8 cellular contexts compared by ENCODE assay signal in genomic region chr3:50274371-50275104, GRCh38. TPM values are rescaled to one million over a fixed set of nuclear protein-coding genes. Genes with fewer than 3 reads are reported as not detected.
DNase-seq lines count a peak whose midpoint lies in the region; ATAC-seq, FAIRE-seq and TF ChIP-seq lines count a peak whose summit lies in the region.

No MANE protein-coding gene starts in this region.

- H3K27ac Mint-ChIP-seq in WTC11 = peak overlapping the region; percentile 42; the same call in 1 of the 2 replicates

- no peaks in the 10 kb centered on the region for H3K36me3 Mint-ChIP-seq in WTC11

- peak; percentile 19 for DNase-seq in GF-D8 (lab: John Stamatoyannopoulos, UW)
- peak; percentile 42 for DNase-seq in MV-4-11 (lab: John Stamatoyannopoulos, UW)
- peak; percentile 88 for DNase-seq in WTC11 (ENCODE audit: low spot score)
- peak; percentile 51 for DNase-seq in bronchial epithelial cell (ENCODE audit: low read depth)
- DNase-seq in left kidney (ENCODE audit: low read depth, low spot score) = peak; percentile 62
- DNase-seq in stimulated activated CD8-positive, alpha-beta memory T cell treated with anti-CD3 and anti-CD28 coated beads, Interleukin-15, amount 100 ng/mL, for 24 hours (ENCODE audit: low read depth) = peak; percentile 47

- CTCF ChIA-PET in WTC11 (lab: Charles Lee) = interaction anchor here (0.6 to 12.5 kb wide), 25 partner anchors 10 to 317 kb away, joined by 3 to 145 read pairs (median 7); partner anchors contain the start of genes GNAI2, GNAT1, HYAL1 and HYAL2

- no peaks in the 10 kb centered on the region for H3K27me3 ChIP-seq in bronchial epithelial cell (ENCODE audit: control insufficient read depth, insufficient read depth, low read length)

- peak; percentile 36 for FAIRE-seq in bronchial epithelial cell (lab: Jason Lieb, UNC)

- H3K4me1 Mint-ChIP-seq in WTC11 = peaks cover 27% of the 10 kb centered on the region

- POLR2A ChIA-PET in WTC11 (lab: Charles Lee) = interaction anchor here (0.8 to 1.3 kb wide), 4 partner anchors 18 to 58 kb away, joined by 3 read pairs; partner anchors contain the start of genes IFRD2 and TUSC2

- ATAC-seq in WTC11 = peak; percentile 43
- no peak for ATAC-seq in GM21737 (IDR thresholded peaks at IDR 0.05; ENCODE audit: unreplicated experiment)
- no peak for ATAC-seq in HG03025 (IDR thresholded peaks at IDR 0.05; ENCODE audit: low FRiP score, unreplicated experiment)

- peak overlapping the region; percentile 80 for H3K4me3 Mint-ChIP-seq in WTC11

- no peak overlapping the region for H3K4me3 ChIP-seq in bronchial epithelial cell (ENCODE audit: low read depth, low read length)

- no peaks in the 10 kb centered on the region for H3K36me3 ChIP-seq in bronchial epithelial cell (ENCODE audit: control insufficient read depth, insufficient read depth, low read length)

- H3K9me3 Mint-ChIP-seq in WTC11 = no peaks in the 10 kb centered on the region

- TF ChIP-seq CTCF in WTC11 (IDR thresholded peaks at IDR 0.05) = peak; percentile 72
- peak; percentile 82 for TF ChIP-seq CTCF in bronchial epithelial cell (IDR thresholded peaks at IDR 0.05; ENCODE audit: insufficient read depth, low read length, severe bottlenecking)

- peaks cover 64% of the 10 kb centered on the region for H3K27me3 Mint-ChIP-seq in WTC11 (ENCODE audit: low read depth)

TF ChIP-seq in WTC11, 78 proteins besides CTCF, POLR2A, EP300 and RAD21 (continues in another document):
- TF ChIP-seq MYBL2 (CRISPR knock-in tag; IDR thresholded peaks at IDR 0.05) (no peak), RELA (CRISPR knock-in tag; IDR thresholded peaks at IDR 0.05; ENCODE audit: borderline replicate concordance) (no peak), NFE2L1 (CRISPR knock-in tag; IDR thresholded peaks at IDR 0.05) (no peak), JUN (CRISPR knock-in tag; IDR thresholded peaks at IDR 0.05) (no peak), USF1 (CRISPR knock-in tag; IDR thresholded peaks at IDR 0.05) (no peak), ZBTB21 (CRISPR knock-in tag; IDR thresholded peaks at IDR 0.05; ENCODE audit: borderline replicate concordance) (no peak), ERG (CRISPR knock-in tag; IDR thresholded peaks at IDR 0.05) (no peak), AFF4 (CRISPR knock-in tag; IDR thresholded peaks at IDR 0.05; ENCODE audit: borderline replicate concordance) (no peak), SMAD3 (CRISPR knock-in tag; IDR thresholded peaks at IDR 0.05; ENCODE audit: borderline replicate concordance) (no peak)
- TF ChIP-seq, protein P1, sequence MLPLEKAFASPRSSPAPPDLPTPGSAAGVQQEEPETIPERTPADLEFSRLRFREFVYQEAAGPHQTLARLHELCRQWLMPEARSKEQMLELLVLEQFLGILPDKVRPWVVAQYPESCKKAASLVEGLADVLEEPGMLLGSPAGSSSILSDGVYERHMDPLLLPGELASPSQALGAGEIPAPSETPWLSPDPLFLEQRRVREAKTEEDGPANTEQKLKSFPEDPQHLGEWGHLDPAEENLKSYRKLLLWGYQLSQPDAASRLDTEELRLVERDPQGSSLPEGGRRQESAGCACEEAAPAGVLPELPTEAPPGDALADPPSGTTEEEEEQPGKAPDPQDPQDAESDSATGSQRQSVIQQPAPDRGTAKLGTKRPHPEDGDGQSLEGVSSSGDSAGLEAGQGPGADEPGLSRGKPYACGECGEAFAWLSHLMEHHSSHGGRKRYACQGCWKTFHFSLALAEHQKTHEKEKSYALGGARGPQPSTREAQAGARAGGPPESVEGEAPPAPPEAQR (CRISPR knock-in tag; IDR thresholded peaks at IDR 0.05) = no peak
- TF ChIP-seq, protein P2, sequence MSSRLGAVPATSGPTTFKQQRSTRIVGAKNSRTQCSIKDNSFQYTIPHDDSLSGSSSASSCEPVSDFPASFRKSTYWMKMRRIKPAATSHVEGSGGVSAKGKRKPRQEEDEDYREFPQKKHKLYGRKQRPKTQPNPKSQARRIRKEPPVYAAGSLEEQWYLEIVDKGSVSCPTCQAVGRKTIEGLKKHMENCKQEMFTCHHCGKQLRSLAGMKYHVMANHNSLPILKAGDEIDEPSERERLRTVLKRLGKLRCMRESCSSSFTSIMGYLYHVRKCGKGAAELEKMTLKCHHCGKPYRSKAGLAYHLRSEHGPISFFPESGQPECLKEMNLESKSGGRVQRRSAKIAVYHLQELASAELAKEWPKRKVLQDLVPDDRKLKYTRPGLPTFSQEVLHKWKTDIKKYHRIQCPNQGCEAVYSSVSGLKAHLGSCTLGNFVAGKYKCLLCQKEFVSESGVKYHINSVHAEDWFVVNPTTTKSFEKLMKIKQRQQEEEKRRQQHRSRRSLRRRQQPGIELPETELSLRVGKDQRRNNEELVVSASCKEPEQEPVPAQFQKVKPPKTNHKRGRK (CRISPR knock-in tag; IDR thresholded peaks at IDR 0.05; ENCODE audit: borderline replicate concordance) = no peak

RNA-seq across cellular contexts. Expression of gene LSMEM2, which starts 4.3 kb away (rescaled TPM):
- total RNA-seq in WTC11 (2021) (0.41 to 0.60 TPM (median 0.57 TPM) in 3 replicates), bronchial epithelial cell (under 0.01 TPM in 1 of 2 replicates, not detected in the other)

RNA-seq across cellular contexts. Expression of gene SEMA3B, which starts 5.6 kb away (rescaled TPM):
- total RNA-seq in WTC11 (2021) (7.3 to 9.0 TPM (median 8.7 TPM) in 3 replicates), bronchial epithelial cell (2.3 and 7.1 TPM in 2 replicates)

RNA-seq across cellular contexts. Expression of gene IFRD2, which starts 17.7 kb away (rescaled TPM):
- total RNA-seq in WTC11 (2021) (63.2 to 92.0 TPM (median 75.6 TPM) in 3 replicates), bronchial epithelial cell (104 and 177 TPM in 2 replicates)

RNA-seq across cellular contexts. Expression of gene HYAL3, which starts 24.7 kb away (rescaled TPM):
- total RNA-seq in WTC11 (2021) (2.9 to 3.8 TPM (median 3.2 TPM) in 3 replicates), bronchial epithelial cell (6.6 and 6.8 TPM in 2 replicates)

RNA-seq across cellular contexts. Expression of gene NAA80, which starts 24.7 kb away (rescaled TPM):
- total RNA-seq in WTC11 (2021) (13.7 to 17.3 TPM (median 13.7 TPM) in 3 replicates), bronchial epithelial cell (1.3 and 2.0 TPM in 2 replicates)

Comparison
In these comparisons a context has a peak if more than half of its experiments do, and no peak if none do; other contexts are left out.
1. DNase-seq: peak in every context shown above with its lines; median percentile 88 in WTC11; 62 in left kidney; 51 in bronchial epithelial cell; 47 in stimulated activated CD8-positive, alpha-beta memory T cell treated with anti-CD3 and anti-CD28 coated beads, Interleukin-15, amount 100 ng/mL, for 24 hours; 42 in MV-4-11; 19 in GF-D8.